Comparison of ENCODE assay signal across 2 cellular contexts in the genomic region with DNA sequence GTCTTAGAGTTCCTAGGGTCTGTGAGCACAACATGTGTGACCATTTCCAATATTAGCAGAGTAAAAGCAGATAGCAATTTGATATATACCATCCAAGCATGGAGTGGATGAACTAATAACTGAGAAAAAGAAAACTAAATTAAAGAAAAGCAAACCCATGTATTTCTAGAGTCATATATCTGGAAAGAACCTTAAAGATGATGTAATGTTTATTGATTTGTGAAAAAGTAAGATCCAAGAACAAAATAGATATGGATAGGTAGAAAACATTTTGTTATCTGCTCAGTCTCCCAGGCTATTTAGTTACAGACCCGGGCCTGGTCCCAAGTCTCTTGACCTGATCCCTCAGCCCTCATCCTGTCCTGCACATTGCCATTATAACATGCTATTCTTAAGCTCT.
A peak's percentile ranks its signal among the peaks of the same experiment; 100 is the strongest.
TF ChIP-seq lines count a peak whose summit lies in the region.

No MANE protein-coding gene starts in this region.

TF ChIP-seq in HepG2, 621 proteins besides CTCF, POLR2A, EP300 and RAD21:
- TF ChIP-seq ATF7 (IDR thresholded peaks at IDR 0.05) (peak; percentile 89), ATF7 (CRISPR knock-in tag; IDR thresholded peaks at IDR 0.05) (no peak), ZNF343 (CRISPR knock-in tag; IDR thresholded peaks at IDR 0.05) (no peak), ZNF775 (CRISPR knock-in tag; IDR thresholded peaks at IDR 0.05; ENCODE audit: borderline replicate concordance) (no peak), ZNF441 (CRISPR knock-in tag; IDR thresholded peaks at IDR 0.05; ENCODE audit: borderline replicate concordance) (no peak)
- TF ChIP-seq, protein P1, sequence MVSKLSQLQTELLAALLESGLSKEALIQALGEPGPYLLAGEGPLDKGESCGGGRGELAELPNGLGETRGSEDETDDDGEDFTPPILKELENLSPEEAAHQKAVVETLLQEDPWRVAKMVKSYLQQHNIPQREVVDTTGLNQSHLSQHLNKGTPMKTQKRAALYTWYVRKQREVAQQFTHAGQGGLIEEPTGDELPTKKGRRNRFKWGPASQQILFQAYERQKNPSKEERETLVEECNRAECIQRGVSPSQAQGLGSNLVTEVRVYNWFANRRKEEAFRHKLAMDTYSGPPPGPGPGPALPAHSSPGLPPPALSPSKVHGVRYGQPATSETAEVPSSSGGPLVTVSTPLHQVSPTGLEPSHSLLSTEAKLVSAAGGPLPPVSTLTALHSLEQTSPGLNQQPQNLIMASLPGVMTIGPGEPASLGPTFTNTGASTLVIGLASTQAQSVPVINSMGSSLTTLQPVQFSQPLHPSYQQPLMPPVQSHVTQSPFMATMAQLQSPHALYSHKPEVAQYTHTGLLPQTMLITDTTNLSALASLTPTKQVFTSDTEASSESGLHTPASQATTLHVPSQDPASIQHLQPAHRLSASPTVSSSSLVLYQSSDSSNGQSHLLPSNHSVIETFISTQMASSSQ (IDR thresholded peaks at IDR 0.05; ENCODE audit: low read depth), result no peak
- TF ChIP-seq, protein P1 (CRISPR knock-in tag; IDR thresholded peaks at IDR 0.05; ENCODE audit: borderline replicate concordance), result no peak

TF ChIP-seq in HEK293, 187 proteins besides CTCF, POLR2A, EP300 and RAD21:
- TF ChIP-seq, protein P2, sequence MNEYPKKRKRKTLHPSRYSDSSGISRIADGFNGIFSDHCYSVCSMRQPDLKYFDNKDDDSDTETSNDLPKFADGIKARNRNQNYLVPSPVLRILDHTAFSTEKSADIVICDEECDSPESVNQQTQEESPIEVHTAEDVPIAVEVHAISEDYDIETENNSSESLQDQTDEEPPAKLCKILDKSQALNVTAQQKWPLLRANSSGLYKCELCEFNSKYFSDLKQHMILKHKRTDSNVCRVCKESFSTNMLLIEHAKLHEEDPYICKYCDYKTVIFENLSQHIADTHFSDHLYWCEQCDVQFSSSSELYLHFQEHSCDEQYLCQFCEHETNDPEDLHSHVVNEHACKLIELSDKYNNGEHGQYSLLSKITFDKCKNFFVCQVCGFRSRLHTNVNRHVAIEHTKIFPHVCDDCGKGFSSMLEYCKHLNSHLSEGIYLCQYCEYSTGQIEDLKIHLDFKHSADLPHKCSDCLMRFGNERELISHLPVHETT (tag by site-specific recombination; IDR thresholded peaks at IDR 0.05), result no peak
- TF ChIP-seq, protein P3, sequence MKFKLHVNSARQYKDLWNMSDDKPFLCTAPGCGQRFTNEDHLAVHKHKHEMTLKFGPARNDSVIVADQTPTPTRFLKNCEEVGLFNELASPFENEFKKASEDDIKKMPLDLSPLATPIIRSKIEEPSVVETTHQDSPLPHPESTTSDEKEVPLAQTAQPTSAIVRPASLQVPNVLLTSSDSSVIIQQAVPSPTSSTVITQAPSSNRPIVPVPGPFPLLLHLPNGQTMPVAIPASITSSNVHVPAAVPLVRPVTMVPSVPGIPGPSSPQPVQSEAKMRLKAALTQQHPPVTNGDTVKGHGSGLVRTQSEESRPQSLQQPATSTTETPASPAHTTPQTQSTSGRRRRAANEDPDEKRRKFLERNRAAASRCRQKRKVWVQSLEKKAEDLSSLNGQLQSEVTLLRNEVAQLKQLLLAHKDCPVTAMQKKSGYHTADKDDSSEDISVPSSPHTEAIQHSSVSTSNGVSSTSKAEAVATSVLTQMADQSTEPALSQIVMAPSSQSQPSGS (tag by site-specific recombination; IDR thresholded peaks at IDR 0.05; ENCODE audit: low read depth), result peak; percentile 62; the same call in 1 of the 2 replicates
